ENCODE assay signal across 14 cellular contexts in the genomic region with DNA sequence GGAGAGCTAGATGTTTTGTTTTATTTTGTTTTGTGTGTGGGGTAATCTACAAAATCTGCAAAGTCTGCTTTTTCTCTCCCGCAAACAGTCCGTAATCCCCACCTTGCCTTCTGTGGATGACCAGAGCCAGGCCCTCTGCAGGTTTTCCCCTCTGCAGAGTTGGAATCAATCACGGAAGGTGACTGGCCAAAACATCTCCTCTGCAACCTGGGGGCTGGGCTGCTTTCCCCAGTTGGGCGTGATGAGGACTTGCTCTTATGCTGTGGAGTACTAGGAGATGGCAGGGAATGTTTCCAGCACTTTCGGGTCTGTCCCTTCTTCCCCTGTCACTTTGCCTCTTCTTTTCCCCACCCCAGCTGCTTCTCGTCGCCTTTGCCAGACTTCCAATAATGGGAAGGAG. TPM values are rescaled to one million over a fixed set of nuclear protein-coding genes. Genes with fewer than 3 reads are reported as not detected.
DNase-seq lines count a peak whose midpoint lies in the region; ATAC-seq and TF ChIP-seq lines count a peak whose summit lies in the region.
"Had no signal": no experiment of that assay in that cellular context is flagged by ENCODE, and none has a peak within 500 bp of the region (broad histone marks: within the 10 kb centered on the region; RNA-seq: fewer than 3 reads in every experiment).

No MANE protein-coding gene starts in this region.

- DNase-seq in right cardiac atrium: no peak
- DNase-seq in heart left ventricle: no peak
- DNase-seq in fibroblast of lung (ENCODE audit: low read depth in 2 of 2): no peak
- no peak for DNase-seq in natural killer cell
- DNase-seq in GM03348 (ENCODE audit: low spot score): no peak
- DNase-seq in effector CD4-positive, alpha-beta T cell: no peak
- DNase-seq in inferior parietal cortex (ENCODE audit: extremely low spot score): no peak
- DNase-seq: ACHN; activated CD8-positive, alpha-beta T cell treated with anti-CD3 and anti-CD28 coated beads for 36 hours; cortex of kidney; Karpas-422; NCI-H2107; trophoblast cell had no signal

- no peak overlapping the region for H3K9ac ChIP-seq in fibroblast of lung (ENCODE audit: insufficient read depth, low read length)

- H2AFZ ChIP-seq in fibroblast of lung (ENCODE audit: low read length) (no peak overlapping the region), neuron (ENCODE audit: low read depth, low read length) (no peak overlapping the region)

- peak overlapping the region; percentile 49 for H3K4me2 ChIP-seq in fibroblast of lung (ENCODE audit: extremely low read depth, insufficient read depth, low read length)

- H3K4me3 Mint-ChIP-seq in natural killer cell: no peak overlapping the region
- H3K4me3 Mint-ChIP-seq: activated CD8-positive, alpha-beta T cell treated with anti-CD3 and anti-CD28 coated beads for 36 hours had no signal

- H3K9me3 ChIP-seq in right cardiac atrium (ENCODE audit: control insufficient read depth, low read length) (no peaks in the 10 kb centered on the region), heart left ventricle (no peaks in the 10 kb centered on the region), fibroblast of lung (ENCODE audit: control insufficient read depth, insufficient read depth, low read depth, low read length) (no peaks in the 10 kb centered on the region), neuron (ENCODE audit: low read length) (no peaks in the 10 kb centered on the region)

- H3K79me2 ChIP-seq in fibroblast of lung (ENCODE audit: control insufficient read depth, insufficient read depth, low read length): no peaks in the 10 kb centered on the region

- no peaks in the 10 kb centered on the region for H3K36me3 ChIP-seq in heart left ventricle
- no peaks in the 10 kb centered on the region for H3K36me3 ChIP-seq in fibroblast of lung (ENCODE audit: control insufficient read depth, insufficient read depth, low read length)
- H3K36me3 ChIP-seq in neuron (ENCODE audit: insufficient read depth, low read length): no peaks in the 10 kb centered on the region

- ATAC-seq in right cardiac atrium (no peak), heart left ventricle (no peak), natural killer cell (no peak)
- ATAC-seq: activated CD8-positive, alpha-beta T cell treated with anti-CD3 and anti-CD28 coated beads for 36 hours had no signal

- TF ChIP-seq CTCF in heart left ventricle (IDR thresholded peaks at IDR 0.05) (no peak), fibroblast of lung (conservative IDR thresholded peaks at IDR 0.05 in 1 of 2, IDR thresholded peaks at IDR 0.05 in 1 of 2; ENCODE audit: low read depth in 1 of 2, low read length in 2 of 2) (no peak), natural killer cell (IDR thresholded peaks at IDR 0.05) (no peak)

- H3K9me3 Mint-ChIP-seq in natural killer cell: no peaks in the 10 kb centered on the region
- H3K9me3 Mint-ChIP-seq: activated CD8-positive, alpha-beta T cell treated with anti-CD3 and anti-CD28 coated beads for 36 hours had no signal

- H4K20me1 ChIP-seq in fibroblast of lung (ENCODE audit: control insufficient read depth, extremely low read depth, insufficient read depth, low read length): no peaks in the 10 kb centered on the region

- H3K27ac ChIP-seq in right cardiac atrium (ENCODE audit: low read length) (no peak overlapping the region), heart left ventricle (peak overlapping the region in 1 of 12 donors; percentile 62), fibroblast of lung (ENCODE audit: insufficient read depth, low read length) (no peak overlapping the region)

- intact Hi-C loops in right cardiac atrium (cut with DNase I) (no loop called here), heart left ventricle (cut with DNase I) (no loop called here), natural killer cell (cut with micrococcal nuclease) (no loop called here)

- no peak overlapping the region for H3K27ac Mint-ChIP-seq in natural killer cell
- H3K27ac Mint-ChIP-seq: activated CD8-positive, alpha-beta T cell treated with anti-CD3 and anti-CD28 coated beads for 36 hours had no signal

- H3K4me1 Mint-ChIP-seq in natural killer cell: peaks cover 0 to 3% of the 10 kb centered on the region in 2 donors

- 31% methylated on average over 7 of the region's 7 CpGs for WGBS in right cardiac atrium
- WGBS in heart left ventricle, 4 donors: 39 to 52% (median 45%) methylated on average over 7 of the region's 7 CpGs

- peak overlapping the region; percentile 15 for H3K4me3 ChIP-seq in right cardiac atrium (ENCODE audit: low read length)
- peak overlapping the region in 5 of 12 donors; percentile 32 to 51 (median 44) for H3K4me3 ChIP-seq in heart left ventricle
- peak overlapping the region; percentile 53 to 85 (median 67) for H3K4me3 ChIP-seq in fibroblast of lung (replicated peaks in 1 of 4; ENCODE audit: control extremely low read depth in 1 of 4, insufficient read depth in 1 of 4, low read depth in 3 of 4, low read length in 4 of 4)
- H3K4me3 ChIP-seq in neuron (ENCODE audit: low read length): peak overlapping the region; percentile 84

- no peak for TF ChIP-seq POLR2A in heart left ventricle (IDR thresholded peaks at IDR 0.05)

- peaks cover 14 to 43% of the 10 kb centered on the region in 2 donors for H3K27me3 Mint-ChIP-seq in natural killer cell (ENCODE audit: low read depth in 2 of 2)

- H3K4me1 ChIP-seq in right cardiac atrium (ENCODE audit: control insufficient read depth, insufficient read depth, low read length) (no peaks in the 10 kb centered on the region), heart left ventricle (no peaks in the 10 kb centered on the region), fibroblast of lung (ENCODE audit: control insufficient read depth, extremely low read depth, insufficient read depth, low read length) (no peaks in the 10 kb centered on the region), neuron (ENCODE audit: insufficient read depth, low read length) (peaks cover 9% of the 10 kb centered on the region)

- no peaks in the 10 kb centered on the region for H3K36me3 Mint-ChIP-seq in natural killer cell

- H3K27me3 ChIP-seq in right cardiac atrium (ENCODE audit: control insufficient read depth, insufficient read depth) (no peaks in the 10 kb centered on the region), heart left ventricle (peaks cover 0 to 34% (median 0%) of the 10 kb centered on the region in 9 donors), fibroblast of lung (ENCODE audit: control insufficient read depth, insufficient read depth, low read length) (no peaks in the 10 kb centered on the region), neuron (ENCODE audit: insufficient read depth, low read length) (peaks cover under 1% of the 10 kb centered on the region)

RNA-seq across cellular contexts. Expression of a gene that starts 1.1 kb away (rescaled TPM):
- total RNA-seq in right cardiac atrium: under 1 TPM; 0.23 to 0.50 (median 0.33) TPM
- polyA plus RNA-seq in right cardiac atrium: 0.66 TPM
- total RNA-seq in heart left ventricle: 1 to 10 TPM in 1 of 9 donors, under 1 TPM in 3, not detected in 5; 0.12 to 1.1 (median 0.14) TPM
- under 1 TPM; 0.04 to 0.15 TPM for polyA plus RNA-seq in heart left ventricle
- total RNA-seq in fibroblast of lung: 11.6 and 28.6 TPM in 2 replicates
- 25.8 and 46.0 TPM in 2 replicates for polyA plus RNA-seq in fibroblast of lung
- 16.8 and 34.1 TPM in 2 replicates for polyA plus RNA-seq in fibroblast of lung (2012)
- polyA minus RNA-seq in fibroblast of lung (ENCODE audit: low replicate concordance): 22.0 and 23.4 TPM in 2 replicates
- not detected for total RNA-seq in natural killer cell
- total RNA-seq: activated CD8-positive, alpha-beta T cell treated with anti-CD3 and anti-CD28 coated beads for 36 hours had no signal

RNA-seq across cellular contexts. Expression of a gene that starts 18.3 kb away (rescaled TPM):
- total RNA-seq in right cardiac atrium: under 1 TPM; 0.31 to 0.85 (median 0.58) TPM
- 0.38 TPM for polyA plus RNA-seq in right cardiac atrium
- 1 to 10 TPM in 1 of 9 donors, under 1 TPM in 8; 0.20 to 3.3 (median 0.30) TPM for total RNA-seq in heart left ventricle
- under 1 TPM; 0.42 to 0.71 TPM for polyA plus RNA-seq in heart left ventricle
- total RNA-seq in fibroblast of lung: 4.9 and 11.2 TPM in 2 replicates
- polyA plus RNA-seq in fibroblast of lung: 4.3 and 13.0 TPM in 2 replicates
- polyA plus RNA-seq in fibroblast of lung (2012): 4.5 and 11.6 TPM in 2 replicates
- polyA minus RNA-seq in fibroblast of lung (ENCODE audit: low replicate concordance): 1.6 and 20.5 TPM in 2 replicates
- 1 to 10 TPM; 1.0 to 1.6 (median 1.2) TPM for total RNA-seq in natural killer cell

RNA-seq across cellular contexts. Expression of a gene that starts 27.8 kb away (rescaled TPM):
- 10 to 100 TPM; 19.4 to 22.6 (median 21.0) TPM for total RNA-seq in right cardiac atrium
- 14.7 TPM for polyA plus RNA-seq in right cardiac atrium
- 10 to 100 TPM; 13.5 to 21.6 (median 18.3) TPM for total RNA-seq in heart left ventricle
- 10 to 100 TPM; 11.9 to 14.5 TPM for polyA plus RNA-seq in heart left ventricle
- total RNA-seq in fibroblast of lung: 10.3 and 14.2 TPM in 2 replicates
- polyA plus RNA-seq in fibroblast of lung: 6.9 and 11.1 TPM in 2 replicates
- 6.4 and 8.3 TPM in 2 replicates for polyA plus RNA-seq in fibroblast of lung (2012)
- polyA minus RNA-seq in fibroblast of lung (ENCODE audit: low replicate concordance): 5.7 and 12.0 TPM in 2 replicates
- total RNA-seq in natural killer cell: 10 to 100 TPM; 31.2 to 37.1 (median 36.7) TPM
